In genomic region chr3:62249855-62250543, GRCh38 we compare ENCODE assay signal across 22 cellular contexts.
"Had no signal": no experiment of that assay in that cellular context is flagged by ENCODE, and none has a peak within 500 bp of the region (broad histone marks: within the 10 kb centered on the region; RNA-seq: fewer than 3 reads in every experiment).

No MANE protein-coding gene starts in this region.

- ATAC-seq: foreskin keratinocyte; gastroesophageal sphincter; left cardiac atrium; naive thymus-derived CD4-positive, alpha-beta T cell; right lobe of liver; stimulated activated naive B cell treated with anti-CD40 and anti-IgM and Interleukin-4, amounts not matched to agents 10 μg/mL and 1 μg/mL and 100 μg/mL, for 72 hours had no signal

- H3K27me3 ChIP-seq: esophagus muscularis mucosa, foreskin keratinocyte, gastroesophageal sphincter, heart left ventricle, neural progenitor cell, right lobe of liver, transverse colon, vagina had no signal

- H3K9me3 ChIP-seq: esophagus muscularis mucosa, gastroesophageal sphincter, heart left ventricle, left ventricle myocardium inferior, right lobe of liver, transverse colon, vagina had no signal

- H3K9ac ChIP-seq: neural progenitor cell, parathyroid adenoma had no signal

- H3K79me2 ChIP-seq: parathyroid adenoma had no signal

- H3K4me1 ChIP-seq: neural progenitor cell, right lobe of liver, transverse colon had no signal

- H3K4me3 ChIP-seq: coronary artery, esophagus muscularis mucosa, gastroesophageal sphincter, heart left ventricle, left ventricle myocardium inferior, neural progenitor cell, right lobe of liver, transverse colon, vagina had no signal

- H2AFZ ChIP-seq: neural progenitor cell, parathyroid adenoma had no signal

- DNase-seq: dermis blood vessel endothelial cell; effector memory CD4-positive, alpha-beta T cell; foreskin keratinocyte; heart left ventricle; hippocampal formation; left cardiac atrium; left ventricle myocardium inferior; mesenchymal stem cell; midbrain; naive thymus-derived CD4-positive, alpha-beta T cell; right lobe of liver; small intestine; stimulated activated CD4-positive, alpha-beta T cell treated with anti-CD3 and anti-CD28 coated beads, Interleukin-15, amount 100 ng/mL, for 24 hours; stimulated activated CD4-positive, alpha-beta T cell treated with anti-CD3 and anti-CD28 coated beads, Interleukin-2, amount 100 ng/mL, for 48 hours; stimulated activated naive B cell treated with anti-CD40 and anti-IgM and Interleukin-4, amounts not matched to agents 10 μg/mL and 1 μg/mL and 100 μg/mL, for 72 hours; transverse colon had no signal

- H3K4me2 ChIP-seq: neural progenitor cell had no signal

- H3K27ac ChIP-seq: coronary artery, esophagus muscularis mucosa, foreskin keratinocyte, gastroesophageal sphincter, heart left ventricle, left ventricle myocardium inferior, neural progenitor cell, parathyroid adenoma, right lobe of liver, transverse colon, vagina had no signal

- H3K36me3 ChIP-seq: esophagus muscularis mucosa, gastroesophageal sphincter, neural progenitor cell, right lobe of liver, transverse colon, vagina had no signal
